17 cellular contexts compared by ENCODE assay signal in the genomic region with DNA sequence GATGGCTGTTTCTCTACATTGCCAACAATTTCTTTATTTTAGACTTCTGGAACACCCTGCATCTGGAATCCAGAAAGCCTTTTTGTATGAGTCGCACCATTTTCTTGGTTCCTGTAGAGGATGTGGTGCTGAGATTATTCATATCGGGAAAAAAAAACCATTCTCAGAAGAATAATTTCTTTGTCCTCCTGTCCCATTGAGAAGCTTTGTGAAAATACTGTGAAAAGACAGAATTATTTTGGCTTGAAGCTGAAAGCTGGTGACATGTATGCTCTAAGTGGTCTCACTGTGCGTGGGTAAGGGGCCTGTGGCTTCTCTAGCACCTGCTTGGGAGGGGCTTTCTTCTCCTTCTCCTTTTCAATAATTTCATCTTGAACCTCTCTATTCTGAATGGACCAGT.
A peak's percentile ranks its signal among the peaks of the same experiment; 100 is the strongest.
DNase-seq lines count a peak whose midpoint lies in the region; ATAC-seq lines count a peak whose summit lies in the region.
"Had no signal": no experiment of that assay in that cellular context is flagged by ENCODE, and none has a peak within 500 bp of the region (broad histone marks: within the 10 kb centered on the region; RNA-seq: fewer than 3 reads in every experiment).

No MANE protein-coding gene starts in this region.

- H3K4me3 Mint-ChIP-seq in activated CD4-positive, alpha-beta T cell treated with anti-CD3 and anti-CD28 coated beads for 36 hours = no peak overlapping the region
- peak overlapping the region; percentile 35 for H3K4me3 Mint-ChIP-seq in activated naive CD8-positive, alpha-beta T cell treated with anti-CD3 and anti-CD28 coated beads for 36 hours

- POLR2A ChIA-PET in activated CD4-positive, alpha-beta T cell treated with anti-CD3 and anti-CD28 coated beads for 36 hours (lab: Charles Lee) = interaction anchor here (0.6 to 1.3 kb wide), 4 partner anchors 21 to 49 kb away, joined by 3 to 14 read pairs (median 4); no protein-coding TSS in a partner anchor

- CTCF ChIA-PET in activated CD4-positive, alpha-beta T cell treated with anti-CD3 and anti-CD28 coated beads for 36 hours (lab: Charles Lee) = interaction anchor here (0.9 kb wide), 2 partner anchors 11 to 20 kb away, joined by 3 read pairs; no protein-coding TSS in a partner anchor

- intact Hi-C loops in activated CD4-positive, alpha-beta T cell treated with anti-CD3 and anti-CD28 coated beads for 36 hours (cut with DNase I, micrococcal nuclease) = loop anchor here in 1 of 2 experiments (2.0 to 5.0 kb wide), 3 partner anchors 25 to 751 kb away; no protein-coding TSS in a partner anchor

- H3K27me3 Mint-ChIP-seq in activated CD4-positive, alpha-beta T cell treated with anti-CD3 and anti-CD28 coated beads for 36 hours = no peaks in the 10 kb centered on the region
- H3K27me3 Mint-ChIP-seq in activated naive CD8-positive, alpha-beta T cell treated with anti-CD3 and anti-CD28 coated beads for 36 hours = no peaks in the 10 kb centered on the region

- ATAC-seq in activated CD4-positive, alpha-beta T cell treated with anti-CD3 and anti-CD28 coated beads for 36 hours = peak; percentile 45
- peak; percentile 40 for ATAC-seq in HG02870 (IDR thresholded peaks at IDR 0.05; ENCODE audit: unreplicated experiment)
- ATAC-seq in stimulated activated naive CD8-positive, alpha-beta T cell treated with anti-CD3 and anti-CD28 coated beads, Interleukin-15, Interleukin-2, amounts not matched to agents 100 U/mL and 50 U/mL, for 24 hours = peak; percentile 35
- ATAC-seq: left ventricle myocardium superior, sciatic nerve had no signal

- peak overlapping the region; percentile 74 for H3K27ac Mint-ChIP-seq in activated CD4-positive, alpha-beta T cell treated with anti-CD3 and anti-CD28 coated beads for 36 hours
- peak overlapping the region; percentile 88 for H3K27ac Mint-ChIP-seq in activated naive CD8-positive, alpha-beta T cell treated with anti-CD3 and anti-CD28 coated beads for 36 hours

- H3K36me3 Mint-ChIP-seq in activated CD4-positive, alpha-beta T cell treated with anti-CD3 and anti-CD28 coated beads for 36 hours (ENCODE audit: low read depth) = peaks cover 20% of the 10 kb centered on the region
- H3K36me3 Mint-ChIP-seq in activated naive CD8-positive, alpha-beta T cell treated with anti-CD3 and anti-CD28 coated beads for 36 hours = peaks cover 27% of the 10 kb centered on the region

- H3K9me3 Mint-ChIP-seq in activated CD4-positive, alpha-beta T cell treated with anti-CD3 and anti-CD28 coated beads for 36 hours (ENCODE audit: low read depth) = no peaks in the 10 kb centered on the region
- H3K9me3 Mint-ChIP-seq in activated naive CD8-positive, alpha-beta T cell treated with anti-CD3 and anti-CD28 coated beads for 36 hours = no peaks in the 10 kb centered on the region

- DNase-seq in activated CD4-positive, alpha-beta T cell treated with anti-CD3 and anti-CD28 coated beads for 36 hours = no peak
- no peak for DNase-seq in activated CD4-positive, alpha-beta T cell treated with anti-CD3 and anti-CD28 coated beads for 1 hour
- DNase-seq in activated naive CD8-positive, alpha-beta T cell treated with anti-CD3 and anti-CD28 coated beads for 36 hours = no peak
- no peak for DNase-seq in stimulated activated naive CD8-positive, alpha-beta T cell treated with anti-CD3 and anti-CD28 coated beads, Interleukin-15, Interleukin-2, amounts not matched to agents 100 U/mL and 50 U/mL, for 24 hours
- no peak for DNase-seq in AG20443 (ENCODE audit: low spot score)
- no peak for DNase-seq in NCI-H146 treated with DMSO at 0.1 percent for 48 hours (lab: John Stamatoyannopoulos, UW; ENCODE audit: unreplicated experiment)
- DNase-seq in DMS153 (lab: John Stamatoyannopoulos, UW) = no peak
- DNase-seq: activated CD8-positive, alpha-beta memory T cell treated with anti-CD3 and anti-CD28 coated beads for 24 hours; DMS79; erythroblast; left ventricle myocardium superior; NCI-H1436 treated with DMSO at 0.1 percent for 48 hours; ovary; RPMI8226; testis had no signal

- peaks cover 70% of the 10 kb centered on the region for H3K4me1 Mint-ChIP-seq in activated CD4-positive, alpha-beta T cell treated with anti-CD3 and anti-CD28 coated beads for 36 hours
- peaks cover 68% of the 10 kb centered on the region for H3K4me1 Mint-ChIP-seq in activated naive CD8-positive, alpha-beta T cell treated with anti-CD3 and anti-CD28 coated beads for 36 hours
